ENCODE assay signal across 1 cellular context in the genomic region with DNA sequence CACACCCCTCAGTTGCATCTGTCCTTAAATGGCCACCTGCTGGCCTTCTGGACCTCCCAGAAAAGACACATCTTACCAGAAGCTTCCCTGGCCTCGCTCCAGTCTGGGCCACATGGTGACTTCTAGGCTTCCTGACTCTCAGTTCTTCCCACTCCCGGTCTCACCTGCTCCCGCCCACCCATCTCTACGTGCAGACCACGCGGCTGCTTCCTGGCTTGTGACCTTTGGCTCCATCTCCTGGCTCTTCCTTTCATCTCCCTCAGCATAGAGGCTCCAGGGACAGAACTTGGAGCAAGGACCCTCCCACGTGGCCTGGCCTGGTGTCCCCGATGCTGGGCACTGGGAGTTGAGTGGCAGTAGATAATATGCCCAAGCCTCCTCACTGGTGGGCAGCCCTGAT.
TF ChIP-seq lines count a peak whose summit lies in the region.

No MANE protein-coding gene starts in this region.

TF ChIP-seq in HepG2, 621 proteins besides CTCF, POLR2A, EP300 and RAD21 (continued from another document and continues in another):
- TF ChIP-seq, protein P1, sequence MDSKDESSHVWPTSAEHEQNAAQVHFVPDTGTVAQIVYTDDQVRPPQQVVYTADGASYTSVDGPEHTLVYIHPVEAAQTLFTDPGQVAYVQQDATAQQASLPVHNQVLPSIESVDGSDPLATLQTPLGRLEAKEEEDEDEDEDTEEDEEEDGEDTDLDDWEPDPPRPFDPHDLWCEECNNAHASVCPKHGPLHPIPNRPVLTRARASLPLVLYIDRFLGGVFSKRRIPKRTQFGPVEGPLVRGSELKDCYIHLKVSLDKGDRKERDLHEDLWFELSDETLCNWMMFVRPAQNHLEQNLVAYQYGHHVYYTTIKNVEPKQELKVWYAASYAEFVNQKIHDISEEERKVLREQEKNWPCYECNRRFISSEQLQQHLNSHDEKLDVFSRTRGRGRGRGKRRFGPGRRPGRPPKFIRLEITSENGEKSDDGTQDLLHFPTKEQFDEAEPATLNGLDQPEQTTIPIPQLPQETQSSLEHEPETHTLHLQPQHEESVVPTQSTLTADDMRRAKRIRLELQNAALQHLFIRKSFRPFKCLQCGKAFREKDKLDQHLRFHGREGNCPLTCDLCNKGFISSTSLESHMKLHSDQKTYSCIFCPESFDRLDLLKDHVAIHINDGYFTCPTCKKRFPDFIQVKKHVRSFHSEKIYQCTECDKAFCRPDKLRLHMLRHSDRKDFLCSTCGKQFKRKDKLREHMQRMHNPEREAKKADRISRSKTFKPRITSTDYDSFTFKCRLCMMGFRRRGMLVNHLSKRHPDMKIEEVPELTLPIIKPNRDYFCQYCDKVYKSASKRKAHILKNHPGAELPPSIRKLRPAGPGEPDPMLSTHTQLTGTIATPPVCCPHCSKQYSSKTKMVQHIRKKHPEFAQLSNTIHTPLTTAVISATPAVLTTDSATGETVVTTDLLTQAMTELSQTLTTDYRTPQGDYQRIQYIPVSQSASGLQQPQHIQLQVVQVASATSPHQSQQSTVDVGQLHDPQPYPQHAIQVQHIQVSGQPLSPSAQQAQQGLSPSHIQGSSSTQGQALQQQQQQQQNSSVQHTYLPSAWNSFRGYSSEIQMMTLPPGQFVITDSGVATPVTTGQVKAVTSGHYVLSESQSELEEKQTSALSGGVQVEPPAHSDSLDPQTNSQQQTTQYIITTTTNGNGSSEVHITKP (CRISPR knock-in tag; IDR thresholded peaks at IDR 0.05; ENCODE audit: low read depth), result no peak
- TF ChIP-seq, protein P2, sequence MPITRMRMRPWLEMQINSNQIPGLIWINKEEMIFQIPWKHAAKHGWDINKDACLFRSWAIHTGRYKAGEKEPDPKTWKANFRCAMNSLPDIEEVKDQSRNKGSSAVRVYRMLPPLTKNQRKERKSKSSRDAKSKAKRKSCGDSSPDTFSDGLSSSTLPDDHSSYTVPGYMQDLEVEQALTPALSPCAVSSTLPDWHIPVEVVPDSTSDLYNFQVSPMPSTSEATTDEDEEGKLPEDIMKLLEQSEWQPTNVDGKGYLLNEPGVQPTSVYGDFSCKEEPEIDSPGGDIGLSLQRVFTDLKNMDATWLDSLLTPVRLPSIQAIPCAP (CRISPR knock-in tag; IDR thresholded peaks at IDR 0.05; ENCODE audit: low read depth), result peak; percentile 70; the same call in 1 of the 2 replicates
- TF ChIP-seq ZNF691 (CRISPR knock-in tag; IDR thresholded peaks at IDR 0.05; ENCODE audit: borderline replicate concordance, low read depth) (peak; percentile 92; the same call in 1 of the 2 replicates), ZNF782 (CRISPR knock-in tag; IDR thresholded peaks at IDR 0.05; ENCODE audit: borderline replicate concordance) (peak; percentile 59; the same call in 1 of the 2 replicates), LCORL (IDR thresholded peaks at IDR 0.05) (no peak), LCORL (CRISPR knock-in tag; IDR thresholded peaks at IDR 0.05) (no peak), ZBTB38 (CRISPR knock-in tag; IDR thresholded peaks at IDR 0.05) (peak; percentile 98), ARID2 (CRISPR knock-in tag; IDR thresholded peaks at IDR 0.05; ENCODE audit: borderline replicate concordance) (0 out of 2 replicates have a peak, but pooled peaks have one; percentile 20), ELF1 (CRISPR knock-in tag; IDR thresholded peaks at IDR 0.05) (peak; percentile 56; the same call in 1 of the 2 replicates), PHF8 (CRISPR knock-in tag; IDR thresholded peaks at IDR 0.05) (0 out of 2 replicates have a peak, but pooled peaks have one; percentile 30), NBN (conservative IDR thresholded peaks at IDR 0.05) (no peak), SOX5 (CRISPR knock-in tag; IDR thresholded peaks at IDR 0.05; ENCODE audit: borderline replicate concordance) (peak; percentile 68; the same call in 1 of the 2 replicates), TSC22D2 (CRISPR knock-in tag; IDR thresholded peaks at IDR 0.05; ENCODE audit: borderline replicate concordance) (peak; percentile 93), SAFB2 (CRISPR knock-in tag; IDR thresholded peaks at IDR 0.05; ENCODE audit: borderline replicate concordance, low read depth) (no peak), ZNF383 (CRISPR knock-in tag; IDR thresholded peaks at IDR 0.05; ENCODE audit: borderline replicate concordance) (0 out of 2 replicates have a peak, but pooled peaks have one; percentile 70), SSRP1 (CRISPR knock-in tag; IDR thresholded peaks at IDR 0.05) (0 out of 2 replicates have a peak, but pooled peaks have one; percentile 51), ZNF616 (CRISPR knock-in tag; IDR thresholded peaks at IDR 0.05; ENCODE audit: low read depth) (peak; percentile 95; the same call in 1 of the 2 replicates), CREBL2 (CRISPR knock-in tag; IDR thresholded peaks at IDR 0.05; ENCODE audit: borderline replicate concordance) (no peak; the same call in 1 of the 2 replicates), ZNF572 (CRISPR knock-in tag; IDR thresholded peaks at IDR 0.05) (peak; percentile 32; the same call in 1 of the 2 replicates), MTERF4 (CRISPR knock-in tag; IDR thresholded peaks at IDR 0.05) (peak; percentile 59), SKI (IDR thresholded peaks at IDR 0.05; ENCODE audit: partially characterized antibody) (no peak), ZNF3 (CRISPR knock-in tag; IDR thresholded peaks at IDR 0.05) (no peak), KLF6 (CRISPR knock-in tag; IDR thresholded peaks at IDR 0.05) (peak; percentile 96), MXD4 (CRISPR knock-in tag; IDR thresholded peaks at IDR 0.05) (peak; percentile 81), GPBP1L1 (CRISPR knock-in tag; IDR thresholded peaks at IDR 0.05) (no peak), TRIM24 (CRISPR knock-in tag; IDR thresholded peaks at IDR 0.05) (0 out of 2 replicates have a peak, but pooled peaks have one; percentile 48), RNF2 (conservative IDR thresholded peaks at IDR 0.05; ENCODE audit: low read depth) (peak; percentile 65; the same call in 1 of the 2 replicates), HIVEP1 (CRISPR knock-in tag; IDR thresholded peaks at IDR 0.05) (peak; percentile 77; the same call in 1 of the 2 replicates), FOXO1 (CRISPR knock-in tag; IDR thresholded peaks at IDR 0.05) (no peak), NCOA2 (CRISPR knock-in tag; IDR thresholded peaks at IDR 0.05) (peak; percentile 65), ZFP91 (CRISPR knock-in tag; IDR thresholded peaks at IDR 0.05; ENCODE audit: borderline replicate concordance) (peak; percentile 85), KAT8 (CRISPR knock-in tag; IDR thresholded peaks at IDR 0.05) (no peak), ZNF564 (CRISPR knock-in tag; IDR thresholded peaks at IDR 0.05) (no peak; the same call in 1 of the 2 replicates), ZNF740 (CRISPR knock-in tag; IDR thresholded peaks at IDR 0.05) (peak; percentile 63; the same call in 1 of the 2 replicates), STAG1 (CRISPR knock-in tag; IDR thresholded peaks at IDR 0.05) (peak; percentile 82), SMAD3 (CRISPR knock-in tag; IDR thresholded peaks at IDR 0.05) (0 out of 2 replicates have a peak, but pooled peaks have one; percentile 59), CENPBD1 (CRISPR knock-in tag; IDR thresholded peaks at IDR 0.05; ENCODE audit: borderline replicate concordance, low read depth) (peak; percentile 79; the same call in 1 of the 2 replicates), ZNF343 (CRISPR knock-in tag; IDR thresholded peaks at IDR 0.05) (peak; percentile 95), SOX6 (IDR thresholded peaks at IDR 0.05) (no peak), SOX6 (CRISPR knock-in tag; IDR thresholded peaks at IDR 0.05) (peak; percentile 50), ZNF724P (CRISPR knock-in tag; IDR thresholded peaks at IDR 0.05; ENCODE audit: borderline replicate concordance) (no peak), REL (CRISPR knock-in tag; conservative IDR thresholded peaks at IDR 0.05) (peak; percentile 84), MBD4 (IDR thresholded peaks at IDR 0.05; ENCODE audit: borderline replicate concordance, low read length) (no peak), ZNF580 (CRISPR knock-in tag; IDR thresholded peaks at IDR 0.05; ENCODE audit: borderline replicate concordance, low read depth) (peak; percentile 96; the same call in 1 of the 2 replicates), KLF9 (CRISPR knock-in tag; IDR thresholded peaks at IDR 0.05; ENCODE audit: low read depth) (0 out of 2 replicates have a peak, but pooled peaks have one; percentile 82), ELF3 (CRISPR knock-in tag; IDR thresholded peaks at IDR 0.05) (peak; percentile 88), ZNF317 (CRISPR knock-in tag; IDR thresholded peaks at IDR 0.05) (no peak), ZNF274 (CRISPR knock-in tag; IDR thresholded peaks at IDR 0.05) (peak; percentile 93), ZNF331 (CRISPR knock-in tag; IDR thresholded peaks at IDR 0.05) (peak; percentile 91)
- TF ChIP-seq, protein P3, sequence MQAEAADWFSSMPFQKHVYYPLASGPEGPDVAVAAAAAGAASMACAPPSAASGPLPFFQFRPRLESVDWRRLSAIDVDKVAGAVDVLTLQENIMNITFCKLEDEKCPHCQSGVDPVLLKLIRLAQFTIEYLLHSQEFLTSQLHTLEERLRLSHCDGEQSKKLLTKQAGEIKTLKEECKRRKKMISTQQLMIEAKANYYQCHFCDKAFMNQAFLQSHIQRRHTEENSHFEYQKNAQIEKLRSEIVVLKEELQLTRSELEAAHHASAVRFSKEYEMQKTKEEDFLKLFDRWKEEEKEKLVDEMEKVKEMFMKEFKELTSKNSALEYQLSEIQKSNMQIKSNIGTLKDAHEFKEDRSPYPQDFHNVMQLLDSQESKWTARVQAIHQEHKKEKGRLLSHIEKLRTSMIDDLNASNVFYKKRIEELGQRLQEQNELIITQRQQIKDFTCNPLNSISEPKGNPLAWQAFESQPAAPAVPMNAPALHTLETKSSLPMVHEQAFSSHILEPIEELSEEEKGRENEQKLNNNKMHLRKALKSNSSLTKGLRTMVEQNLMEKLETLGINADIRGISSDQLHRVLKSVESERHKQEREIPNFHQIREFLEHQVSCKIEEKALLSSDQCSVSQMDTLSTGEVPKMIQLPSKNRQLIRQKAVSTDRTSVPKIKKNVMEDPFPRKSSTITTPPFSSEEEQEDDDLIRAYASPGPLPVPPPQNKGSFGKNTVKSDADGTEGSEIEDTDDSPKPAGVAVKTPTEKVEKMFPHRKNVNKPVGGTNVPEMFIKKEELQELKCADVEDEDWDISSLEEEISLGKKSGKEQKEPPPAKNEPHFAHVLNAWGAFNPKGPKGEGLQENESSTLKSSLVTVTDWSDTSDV (CRISPR knock-in tag; IDR thresholded peaks at IDR 0.05), result peak; percentile 92
- TF ChIP-seq, protein P4, sequence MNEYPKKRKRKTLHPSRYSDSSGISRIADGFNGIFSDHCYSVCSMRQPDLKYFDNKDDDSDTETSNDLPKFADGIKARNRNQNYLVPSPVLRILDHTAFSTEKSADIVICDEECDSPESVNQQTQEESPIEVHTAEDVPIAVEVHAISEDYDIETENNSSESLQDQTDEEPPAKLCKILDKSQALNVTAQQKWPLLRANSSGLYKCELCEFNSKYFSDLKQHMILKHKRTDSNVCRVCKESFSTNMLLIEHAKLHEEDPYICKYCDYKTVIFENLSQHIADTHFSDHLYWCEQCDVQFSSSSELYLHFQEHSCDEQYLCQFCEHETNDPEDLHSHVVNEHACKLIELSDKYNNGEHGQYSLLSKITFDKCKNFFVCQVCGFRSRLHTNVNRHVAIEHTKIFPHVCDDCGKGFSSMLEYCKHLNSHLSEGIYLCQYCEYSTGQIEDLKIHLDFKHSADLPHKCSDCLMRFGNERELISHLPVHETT (CRISPR knock-in tag; conservative IDR thresholded peaks at IDR 0.05), result 0 out of 2 replicates have a peak, but pooled peaks have one; percentile 61
